1 cellular context compared by ENCODE assay signal in genomic region chr10:80453715-80454525, GRCh38.
A peak's percentile ranks its signal among the peaks of the same experiment; 100 is the strongest.
TF ChIP-seq lines count a peak whose summit lies in the region.

Gene TSPAN14, plus strand, starts transcription at chr10:80454310. Its CDS starts 34,924 bp downstream, at chr10:80489234.

TF ChIP-seq in K562, 482 proteins besides CTCF, POLR2A, EP300 and RAD21 (continued from another document):
- TF ChIP-seq SFPQ (IDR thresholded peaks at IDR 0.05; ENCODE audit: low read depth, low read length) (no peak), ZBTB5 (IDR thresholded peaks at IDR 0.05) (no peak), DEAF1 (CRISPR knock-in tag; IDR thresholded peaks at IDR 0.05) (no peak), MITF (IDR thresholded peaks at IDR 0.05) (no peak), MNT (conservative IDR thresholded peaks at IDR 0.05) (no peak), NCOA2 (IDR thresholded peaks at IDR 0.05; ENCODE audit: partially characterized antibody in 2 of 2) (no peak), SP1 (CRISPR knock-in tag; IDR thresholded peaks at IDR 0.05) (no peak; the same call in 1 of the 2 replicates), SMAD4 (CRISPR knock-in tag; conservative IDR thresholded peaks at IDR 0.05) (peak; percentile 53), ELK1 (CRISPR knock-in tag; IDR thresholded peaks at IDR 0.05) (no peak), HMG20A (CRISPR knock-in tag; conservative IDR thresholded peaks at IDR 0.05) (no peak), NR2F6 (CRISPR knock-in tag; IDR thresholded peaks at IDR 0.05) (no peak), CXXC5 (CRISPR knock-in tag; IDR thresholded peaks at IDR 0.05) (peak; percentile 91), SNRNP70 (optimal IDR thresholded peaks at IDR 0.05; ENCODE audit: low read depth, low read length) (no peak), SNIP1 (IDR thresholded peaks at IDR 0.05; ENCODE audit: low read depth) (no peak), RREB1 (CRISPR knock-in tag; IDR thresholded peaks at IDR 0.05) (peak; percentile 87), CLOCK (CRISPR knock-in tag; IDR thresholded peaks at IDR 0.05; ENCODE audit: borderline replicate concordance) (0 out of 2 replicates have a peak, but pooled peaks have one; percentile 23), DNMT1 (IDR thresholded peaks at IDR 0.05) (no peak), ZNF431 (CRISPR knock-in tag; IDR thresholded peaks at IDR 0.05) (no peak), SOX6 (IDR thresholded peaks at IDR 0.05) (peak; percentile 45; the same call in 1 of the 2 replicates), SRSF3 (IDR thresholded peaks at IDR 0.05; ENCODE audit: insufficient read depth, low read length) (no peak), PURB (CRISPR knock-in tag; IDR thresholded peaks at IDR 0.05; ENCODE audit: low read depth) (no peak), ZBTB11 (CRISPR knock-in tag; IDR thresholded peaks at IDR 0.05) (peak in 1 of 3 experiments; percentile 37; a peak in 1 of 6 replicates), MBD2 (IDR thresholded peaks at IDR 0.05; ENCODE audit: borderline replicate concordance, low read depth) (no peak), ARNT (IDR thresholded peaks at IDR 0.05) (no peak)
